In genomic region chr5:142844881-142845280, GRCh38 we compare ENCODE assay signal across 12 cellular contexts.
DNase-seq lines count a peak whose midpoint lies in the region; ATAC-seq and TF ChIP-seq lines count a peak whose summit lies in the region.
"Had no signal": no experiment of that assay in that cellular context is flagged by ENCODE, and none has a peak within 500 bp of the region (broad histone marks: within the 10 kb centered on the region; RNA-seq: fewer than 3 reads in every experiment).

No MANE protein-coding gene starts in this region.

- H3K4me1 ChIP-seq in BLaER1 = peaks cover 43% of the 10 kb centered on the region

- intact Hi-C loops in natural killer cell (cut with micrococcal nuclease) = loop anchor here (5.0 kb wide), 1 partner anchor 73 kb away; the partner anchor contains the start of gene ARHGAP26

- H3K27me3 ChIP-seq in BLaER1 = no peaks in the 10 kb centered on the region
- H3K27me3 ChIP-seq: suprapubic skin had no signal

- no peaks in the 10 kb centered on the region for H4K20me1 ChIP-seq in BLaER1

- no peaks in the 10 kb centered on the region for H3K27me3 Mint-ChIP-seq in natural killer cell (ENCODE audit: low read depth in 2 of 2)

- peak overlapping the region; percentile 81 for H3K27ac ChIP-seq in BLaER1
- H3K27ac ChIP-seq: SK-N-MC had no signal

- ATAC-seq in natural killer cell (no peak), HG02678 (IDR thresholded peaks at IDR 0.05; ENCODE audit: unreplicated experiment) (no peak)

- peak overlapping the region; percentile 87 for H3K4me2 ChIP-seq in BLaER1

- H3K9ac ChIP-seq in BLaER1 = peak overlapping the region; percentile 72; the same call in 1 of the 2 replicates

- POLR2A ChIA-PET in GM10248 (lab: Yijun Ruan, JAX) = no interaction called here

- DNase-seq in G401 (ENCODE audit: low spot score) (peak; percentile 67), cerebellar cortex (ENCODE audit: low spot score) (peak; percentile 59), natural killer cell (no peak), GM10248 (ENCODE audit: extremely low spot score) (no peak), NCI-H1930 (lab: John Stamatoyannopoulos, UW) (no peak), NAMALWA (ENCODE audit: low spot score) (no peak)
- DNase-seq: NCI-H510A; stimulated activated CD4-positive, alpha-beta T cell treated with anti-CD3 and anti-CD28 coated beads, Interleukin-2, amount 100 ng/mL, for 48 hours had no signal

- no peaks in the 10 kb centered on the region for H3K36me3 ChIP-seq in BLaER1
- H3K36me3 ChIP-seq: suprapubic skin had no signal

- H3K9me3 Mint-ChIP-seq in natural killer cell = no peaks in the 10 kb centered on the region

- in situ Hi-C loops in G401 (cut with HindIII; ENCODE audit: low sequenced_read_pairs) = no loop called here

- peak overlapping the region; percentile 73 for H3K4me3 Mint-ChIP-seq in natural killer cell

- no peak overlapping the region for H3K4me3 ChIP-seq in BLaER1
- H3K4me3 ChIP-seq: SK-N-MC, suprapubic skin had no signal

- H3K36me3 Mint-ChIP-seq in natural killer cell = no peaks in the 10 kb centered on the region

- no peak for TF ChIP-seq CTCF in natural killer cell (IDR thresholded peaks at IDR 0.05)
- TF ChIP-seq CTCF in GM10248 (IDR thresholded peaks at IDR 0.05; ENCODE audit: control extremely low read depth, extremely low read depth, low read depth, missing control alignments) = no peak

- no peaks in the 10 kb centered on the region for H3K9me3 ChIP-seq in BLaER1
- H3K9me3 ChIP-seq: suprapubic skin had no signal

- H3K4me1 Mint-ChIP-seq in natural killer cell = peaks cover 95 to 96% of the 10 kb centered on the region in 2 donors

- peak overlapping the region; percentile 68 to 90 for H3K27ac Mint-ChIP-seq in natural killer cell

- CTCF ChIA-PET in GM10248 (lab: Yijun Ruan, JAX) = interaction anchor here (1.1 to 2.4 kb wide), 6 partner anchors 9 to 132 kb away, joined by 3 to 8 read pairs (median 4); no protein-coding TSS in a partner anchor

Comparison
In these comparisons a context has a peak if more than half of its experiments do, and no peak if none do; other contexts are left out.
1. DNase-seq: peak in G401 (single experiment) and cerebellar cortex (single experiment); none in natural killer cell (single experiment), GM10248 (single experiment), NCI-H1930 (0 of 2) and NAMALWA (single experiment).